In the genomic region with DNA sequence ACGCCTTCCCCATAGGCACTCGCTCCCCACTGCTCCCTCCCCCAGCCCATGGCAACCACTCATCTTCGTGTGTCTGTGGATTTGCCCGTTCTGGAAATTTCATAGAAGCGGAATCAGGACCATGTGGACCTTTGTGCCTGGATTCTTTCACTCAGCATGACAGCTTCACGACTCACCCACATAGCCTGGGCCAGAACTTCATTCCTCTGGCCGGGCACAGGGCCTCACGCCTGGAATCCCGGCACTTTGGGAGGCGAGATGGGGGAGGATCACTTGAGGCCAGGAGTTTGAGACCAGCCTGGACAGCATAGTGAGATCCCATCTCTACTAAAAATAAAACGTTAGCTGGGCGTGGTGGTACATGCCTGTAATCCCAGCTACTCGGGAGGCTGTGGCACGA, we compare ENCODE assay signal across 13 cellular contexts. TPM values are rescaled to one million over a fixed set of nuclear protein-coding genes. Genes with fewer than 3 reads are reported as not detected.
DNase-seq lines count a peak whose midpoint lies in the region; ATAC-seq and TF ChIP-seq lines count a peak whose summit lies in the region.
"Had no signal": no experiment of that assay in that cellular context is flagged by ENCODE, and none has a peak within 500 bp of the region (broad histone marks: within the 10 kb centered on the region; RNA-seq: fewer than 3 reads in every experiment).

No MANE protein-coding gene starts in this region.

- peak overlapping the region; percentile 9 to 75 (median 21) for H3K4me3 Mint-ChIP-seq in T-cell

- H3K4me3 ChIP-seq in fibroblast of the aortic adventitia (ENCODE audit: low read depth, low read length) = no peak overlapping the region
- H3K4me3 ChIP-seq in adrenal gland = no peak overlapping the region
- H3K4me3 ChIP-seq: gastrocnemius medialis, thoracic aorta had no signal

- no peaks in the 10 kb centered on the region for H3K9me3 Mint-ChIP-seq in T-cell

- H3K27me3 Mint-ChIP-seq in T-cell = peaks cover 0 to 9% of the 10 kb centered on the region in 2 donors

- CTCF ChIA-PET in T-cell (lab: Charles Lee) = interaction anchor here in 1 of 2 donors (0.7 to 1.1 kb wide), 2 partner anchors 27 to 29 kb away, joined by 4 to 5 read pairs; no protein-coding TSS in a partner anchor

- TF ChIP-seq POLR2A in adrenal gland (IDR thresholded peaks at IDR 0.05) = no peak

- no peaks in the 10 kb centered on the region for H3K4me1 ChIP-seq in adrenal gland (replicated peaks in 1 of 2)
- H3K4me1 ChIP-seq: gastrocnemius medialis had no signal

- 70 to 78% (median 72%) methylated on average over 14 of the region's 14 CpGs for WGBS in adrenal gland, 4 donors

- H3K27ac ChIP-seq in adrenal gland = no peak overlapping the region
- H3K27ac ChIP-seq: gastrocnemius medialis, thoracic aorta had no signal

- no peaks in the 10 kb centered on the region for H3K9me3 ChIP-seq in adrenal gland (replicated peaks in 1 of 3)
- H3K9me3 ChIP-seq: gastrocnemius medialis, thoracic aorta had no signal

- intact Hi-C loops in adrenal gland (cut with DNase I) = no loop called here

- H3K27ac Mint-ChIP-seq in T-cell = no peak overlapping the region

- peaks cover 13% of the 10 kb centered on the region for H3K27me3 ChIP-seq in adrenal gland

- DNase-seq in HCEC 1CT (peak; percentile 42), T-cell (no peak), fibroblast of the aortic adventitia (ENCODE audit: low read depth) (peak; percentile 77), adrenal gland (no peak)
- DNase-seq: amniotic stem cell, dermis blood vessel endothelial cell, gastrocnemius medialis, left cardiac atrium had no signal

- no peaks in the 10 kb centered on the region for H3K36me3 Mint-ChIP-seq in T-cell

- H3K36me3 ChIP-seq in adrenal gland (replicated peaks in 1 of 2) = no peaks in the 10 kb centered on the region
- H3K36me3 ChIP-seq: gastrocnemius medialis, thoracic aorta had no signal

- POLR2A ChIA-PET in T-cell (lab: Charles Lee) = no interaction called here

- TF ChIP-seq CTCF in fibroblast of the aortic adventitia (IDR thresholded peaks at IDR 0.05; ENCODE audit: insufficient read depth, low read length) (no peak), adrenal gland (IDR thresholded peaks at IDR 0.05) (no peak)

- peaks cover 15 to 22% (median 16%) of the 10 kb centered on the region in 3 donors for H3K4me1 Mint-ChIP-seq in T-cell

- ATAC-seq in T-cell (replicated peaks in 1 of 4) (no peak), HG03159 (IDR thresholded peaks at IDR 0.05; ENCODE audit: unreplicated experiment) (no peak)
- ATAC-seq in activated CD4-positive, CD25-positive, alpha-beta regulatory T cell treated with anti-CD3 and anti-CD28 coated beads, Interleukin-2, amount 50 U/mL, for 24 hours = no peak
- ATAC-seq: sciatic nerve had no signal

RNA-seq across cellular contexts. Expression of a gene that starts 12.1 kb away (rescaled TPM):
- total RNA-seq in T-cell (1 to 10 TPM in 1 of 5 donors, under 1 TPM in 4; 0.25 to 2.1 (median 0.77) TPM), fibroblast of the aortic adventitia (ENCODE audit: low replicate concordance) (0.45 and 0.98 TPM in 2 replicates), adrenal gland (10 to 100 TPM in 3 of 8 donors, 1 to 10 TPM in 5; 2.9 to 17.8 (median 5.4) TPM)
- polyA plus RNA-seq in adrenal gland = 10 to 100 TPM in 2 of 3 donors, 1 to 10 TPM in 1; 1.4 to 19.2 (median 16.3) TPM

RNA-seq across cellular contexts. Expression of a gene that starts 13.1 kb away (rescaled TPM):
- total RNA-seq in T-cell (10 to 100 TPM in 4 of 5 donors, 1 to 10 TPM in 1; 6.5 to 13.0 (median 12.1) TPM), fibroblast of the aortic adventitia (ENCODE audit: low replicate concordance) (6.2 and 29.0 TPM in 2 replicates), adrenal gland (10 to 100 TPM; 31.7 to 84.5 (median 48.0) TPM)
- 100 to 1,000 TPM in 2 of 3 donors, 1 to 10 TPM in 1; 6.4 to 274 (median 139) TPM for polyA plus RNA-seq in adrenal gland

RNA-seq across cellular contexts. Expression of a gene that starts 37.6 kb away (rescaled TPM):
- total RNA-seq in T-cell (1 to 10 TPM in 3 of 5 donors, under 1 TPM in 2; 0.43 to 1.9 (median 1.1) TPM), fibroblast of the aortic adventitia (ENCODE audit: low replicate concordance) (2.4 and 5.6 TPM in 2 replicates), adrenal gland (100 to 1,000 TPM in 2 of 8 donors, 10 to 100 TPM in 6; 47.1 to 158 (median 79.5) TPM)
- 100 to 1,000 TPM in 2 of 3 donors, 1 to 10 TPM in 1; 1.9 to 452 (median 190) TPM for polyA plus RNA-seq in adrenal gland

RNA-seq across cellular contexts. Expression of a gene that starts 42.4 kb away (rescaled TPM):
- total RNA-seq in T-cell (1 to 10 TPM; 1.3 to 2.8 (median 2.2) TPM), fibroblast of the aortic adventitia (ENCODE audit: low replicate concordance) (not detected in 2 replicates), adrenal gland (under 1 TPM in 2 of 8 donors, not detected in 6; 0.17 to 0.23 TPM)
- 1 to 10 TPM in 2 of 3 donors, under 1 TPM in 1; 0.11 to 9.5 (median 2.4) TPM for polyA plus RNA-seq in adrenal gland
- total RNA-seq: dermis blood vessel endothelial cell, M059J had no signal

RNA-seq across cellular contexts. Expression of a gene that starts 48.0 kb away (rescaled TPM):
- total RNA-seq in T-cell = not detected
- total RNA-seq in fibroblast of the aortic adventitia (ENCODE audit: low replicate concordance) = not detected in 2 replicates
- total RNA-seq in adrenal gland = 10 to 100 TPM in 1 of 8 donors, 1 to 10 TPM in 1, under 1 TPM in 2, not detected in 4; 0.43 to 25.4 (median 1.1) TPM
- 10 to 100 TPM in 1 of 3 donors, 1 to 10 TPM in 1, not detected in 1; 2.8 to 20.8 TPM for polyA plus RNA-seq in adrenal gland
- total RNA-seq: M059J had no signal

Comparison
In these comparisons a context has a peak if more than half of its experiments do, and no peak if none do; other contexts are left out.
1. DNase-seq: peak in HCEC 1CT (single experiment) and fibroblast of the aortic adventitia (single experiment); none in T-cell (0 of 34) and adrenal gland (0 of 7).